ENCODE assay signal across 21 cellular contexts in the genomic region with DNA sequence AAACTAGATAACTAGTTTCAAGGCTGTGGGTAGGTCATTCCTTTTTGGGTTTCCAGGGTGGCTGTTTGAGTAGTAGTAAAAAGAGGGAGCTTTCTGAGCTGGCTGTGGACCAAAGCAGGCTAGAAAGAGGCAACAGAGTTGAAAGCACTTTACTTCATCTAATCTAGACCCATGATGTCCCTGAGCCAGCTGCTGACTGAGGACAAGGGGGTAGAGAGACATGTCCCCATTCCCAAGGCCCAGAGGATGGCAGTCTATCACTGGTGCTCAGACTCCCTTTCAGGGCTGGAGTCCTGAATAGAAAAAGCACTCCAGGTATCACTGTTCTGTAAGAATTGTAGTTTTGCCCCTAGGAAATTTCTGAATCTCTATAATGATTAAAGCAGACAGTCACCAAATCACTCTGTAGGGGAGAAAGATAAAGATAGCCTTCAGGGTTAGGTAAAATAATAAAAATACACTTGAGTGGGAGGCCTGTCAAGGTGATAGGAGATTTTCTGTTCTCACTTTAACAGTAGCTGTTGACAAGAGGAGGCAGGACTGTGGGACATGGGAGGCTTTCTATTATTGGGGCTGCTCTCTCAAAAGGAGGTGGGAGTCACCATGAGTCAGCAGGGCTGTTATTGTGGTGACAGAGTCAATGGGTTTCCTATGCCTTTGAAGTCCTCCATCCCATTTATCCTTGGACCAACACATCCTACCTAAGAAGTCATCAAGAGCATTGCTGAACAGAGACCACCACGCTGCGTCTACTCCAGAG.
DNase-seq lines count a peak whose midpoint lies in the region; TF ChIP-seq lines count a peak whose summit lies in the region.
"Had no signal": no experiment of that assay in that cellular context is flagged by ENCODE, and none has a peak within 500 bp of the region (broad histone marks: within the 10 kb centered on the region; RNA-seq: fewer than 3 reads in every experiment).

No MANE protein-coding gene starts in this region.

- peaks cover 4% of the 10 kb centered on the region for H3K9me3 Mint-ChIP-seq in endodermal cell

- no peak overlapping the region for H4K8ac ChIP-seq in mesendoderm (ENCODE audit: low read depth, low read length)

- H3K4me1 Mint-ChIP-seq in endodermal cell: peaks cover 20% of the 10 kb centered on the region

- H3K9ac ChIP-seq in endodermal cell (ENCODE audit: extremely low read depth, low read length, poor library complexity, severe bottlenecking): no peak overlapping the region
- no peak overlapping the region for H3K9ac ChIP-seq in mesendoderm (ENCODE audit: low read length)
- no peak overlapping the region for H3K9ac ChIP-seq in Karpas-422 (ENCODE audit: low read length)
- H3K9ac ChIP-seq: GM23248, KMS-11 had no signal

- H3K23ac ChIP-seq in mesendoderm (ENCODE audit: low read length): no peak overlapping the region

- no peaks in the 10 kb centered on the region for H3K79me1 ChIP-seq in mesendoderm (ENCODE audit: low read length)

- no peak overlapping the region for H2BK5ac ChIP-seq in mesendoderm (ENCODE audit: low read length)

- H3K9me3 ChIP-seq in cardiac muscle cell (ENCODE audit: low read depth) (no peaks in the 10 kb centered on the region), endodermal cell (ENCODE audit: control insufficient read depth, low read length) (peaks cover 18% of the 10 kb centered on the region), adrenal gland (replicated peaks in 1 of 3) (no peaks in the 10 kb centered on the region), Karpas-422 (ENCODE audit: low read length) (no peaks in the 10 kb centered on the region)
- H3K9me3 ChIP-seq: BE2C had no signal

- intact Hi-C loops in cardiac septum (cut with DNase I) (no loop called here), adrenal gland (cut with DNase I) (no loop called here)

- TF ChIP-seq CTCF in cardiac muscle cell (IDR thresholded peaks at IDR 0.05; ENCODE audit: low read depth, low read length) (no peak), endodermal cell (conservative IDR thresholded peaks at IDR 0.05) (peak; percentile 30), adrenal gland (IDR thresholded peaks at IDR 0.05) (no peak)

- no peak overlapping the region for H2BK120ac ChIP-seq in mesendoderm (ENCODE audit: low read depth, low read length)

- H3K4me1 ChIP-seq in cardiac muscle cell (ENCODE audit: low read depth) (peaks cover 12% of the 10 kb centered on the region), endodermal cell (ENCODE audit: control insufficient read depth, insufficient read depth, low read length) (peaks cover 7% of the 10 kb centered on the region), mesendoderm (ENCODE audit: control insufficient read depth, low read depth, low read length) (no peaks in the 10 kb centered on the region), adrenal gland (replicated peaks in 1 of 2) (no peaks in the 10 kb centered on the region), Karpas-422 (ENCODE audit: low read length) (no peaks in the 10 kb centered on the region)
- H3K4me1 ChIP-seq: BE2C had no signal

- H4K20me1 ChIP-seq in Karpas-422 (ENCODE audit: insufficient read depth, low read depth, low read length): no peaks in the 10 kb centered on the region

- H4K5ac ChIP-seq in mesendoderm (ENCODE audit: low read length): no peak overlapping the region

- H3K27me3 Mint-ChIP-seq in endodermal cell (ENCODE audit: insufficient read depth): peaks cover 15% of the 10 kb centered on the region

- H2AFZ ChIP-seq in Karpas-422 (ENCODE audit: low read length): no peak overlapping the region
- H2AFZ ChIP-seq: GM23248 had no signal

- H3K36me3 Mint-ChIP-seq in endodermal cell (ENCODE audit: low read depth): no peaks in the 10 kb centered on the region

- peak overlapping the region; percentile 33 for H3K27ac ChIP-seq in cardiac muscle cell
- no peak overlapping the region for H3K27ac ChIP-seq in endodermal cell (ENCODE audit: low read depth, low read length)
- H3K27ac ChIP-seq in mesendoderm (ENCODE audit: low read depth, low read length): no peak overlapping the region
- H3K27ac ChIP-seq in adrenal gland: no peak overlapping the region
- no peak overlapping the region for H3K27ac ChIP-seq in Karpas-422 (ENCODE audit: low read length)
- H3K27ac ChIP-seq: GM23248, KMS-11, RWPE1 had no signal

- no peaks in the 10 kb centered on the region for H3K36me3 ChIP-seq in cardiac muscle cell
- no peaks in the 10 kb centered on the region for H3K36me3 ChIP-seq in endodermal cell (ENCODE audit: control insufficient read depth, insufficient read depth, low read length)
- no peaks in the 10 kb centered on the region for H3K36me3 ChIP-seq in mesendoderm (ENCODE audit: control insufficient read depth, insufficient read depth, low read length)
- no peaks in the 10 kb centered on the region for H3K36me3 ChIP-seq in adrenal gland (replicated peaks in 1 of 2)
- H3K36me3 ChIP-seq in Karpas-422 (ENCODE audit: insufficient read depth, low read length): no peaks in the 10 kb centered on the region
- H3K36me3 ChIP-seq: BE2C had no signal

- H3K18ac ChIP-seq in mesendoderm (ENCODE audit: low read length): no peak overlapping the region

- H2AK5ac ChIP-seq in mesendoderm (ENCODE audit: low read length): no peak overlapping the region

- H2BK15ac ChIP-seq in mesendoderm (replicated peaks; ENCODE audit: low read depth): no peak overlapping the region

- no peaks in the 10 kb centered on the region for H3K9me2 ChIP-seq in Karpas-422 (replicated peaks; ENCODE audit: insufficient read depth, low read length)

- H3K4me3 ChIP-seq in cardiac muscle cell: no peak overlapping the region
- no peak overlapping the region for H3K4me3 ChIP-seq in endodermal cell (ENCODE audit: low read length)
- no peak overlapping the region for H3K4me3 ChIP-seq in mesendoderm (ENCODE audit: low read length)
- H3K4me3 ChIP-seq in adrenal gland: no peak overlapping the region
- H3K4me3 ChIP-seq in Karpas-422 (ENCODE audit: low read length): no peak overlapping the region
- H3K4me3 ChIP-seq: GM23248 had no signal

- H3K27ac Mint-ChIP-seq in endodermal cell: no peak overlapping the region

- DNase-seq in cardiac muscle cell (ENCODE audit: low read depth in 1 of 2, low spot score in 1 of 2): peak in 1 of 2 donors; percentile 45
- no peak for DNase-seq in cardiac septum (ENCODE audit: low spot score)
- DNase-seq in endodermal cell: no peak
- DNase-seq in mesendoderm: peak; percentile 16
- DNase-seq in hepatic stellate cell (ENCODE audit: low spot score): no peak
- no peak for DNase-seq in adrenal gland
- DNase-seq in Karpas-422: no peak
- DNase-seq: BE2C; DMS79; GM23248; H9; IMR-90; NCI-H1694; NCI-H2081; NCI-H2171; NCI-H345; NCI-H524; NCI-H774; NK-92 treated with Interleukin-12 subunit alpha and Interleukin-12 subunit beta, amount 100 ng/mL, for 24 hours had no signal

- H3K79me2 ChIP-seq in mesendoderm (ENCODE audit: control insufficient read depth, insufficient read depth, low read length) (no peaks in the 10 kb centered on the region), Karpas-422 (ENCODE audit: low read length) (no peaks in the 10 kb centered on the region)

- no peak overlapping the region for H3K56ac ChIP-seq in mesendoderm (ENCODE audit: low read length)

- H3K4ac ChIP-seq in mesendoderm (ENCODE audit: low read depth, low read length): no peak overlapping the region

- H3K4me2 ChIP-seq in mesendoderm (ENCODE audit: low read length) (no peak overlapping the region), Karpas-422 (ENCODE audit: low read depth, low read length, poor library complexity, severe bottlenecking) (no peak overlapping the region)
- H3K4me2 ChIP-seq: KMS-11 had no signal

- no peak overlapping the region for H3K4me3 Mint-ChIP-seq in endodermal cell
- H3K4me3 Mint-ChIP-seq: H9 had no signal

- no peak for TF ChIP-seq POLR2A in adrenal gland (IDR thresholded peaks at IDR 0.05)

- H3K27me3 ChIP-seq in cardiac muscle cell (no peaks in the 10 kb centered on the region), endodermal cell (ENCODE audit: control insufficient read depth, insufficient read depth, low read length, poor library complexity, severe bottlenecking) (no peaks in the 10 kb centered on the region), mesendoderm (ENCODE audit: insufficient read depth, low read length, poor library complexity) (no peaks in the 10 kb centered on the region), adrenal gland (no peaks in the 10 kb centered on the region), Karpas-422 (ENCODE audit: low read length) (no peaks in the 10 kb centered on the region)
- H3K27me3 ChIP-seq: BE2C had no signal

- 83% methylated on average over 2 of the region's 2 CpGs; no CpG with 5 or more reads in 1 of the 2 experiments for WGBS in endodermal cell (ENCODE audit: insufficient coverage in 1 of 2, insufficient read length in 1 of 2), 2 experiments
- no CpG with 5 or more reads among the region's 2 CpGs for WGBS in mesendoderm (ENCODE audit: extremely low coverage, insufficient coverage, low lambda C conversion rate)
- WGBS in adrenal gland, 4 donors: 91 to 96% (median 94%) methylated on average over 2 of the region's 2 CpGs
